1 cellular context compared by ENCODE assay signal in genomic region chr1:42177551-42177981, GRCh38.
A peak's percentile ranks its signal among the peaks of the same experiment; 100 is the strongest.
TF ChIP-seq lines count a peak whose summit lies in the region.

No MANE protein-coding gene starts in this region.

TF ChIP-seq in HEK293, 187 proteins besides CTCF, POLR2A, EP300 and RAD21 (continued from another document and continues in another):
- TF ChIP-seq ZNF26 (tag by site-specific recombination; IDR thresholded peaks at IDR 0.05) = no peak
- TF ChIP-seq, protein P1, sequence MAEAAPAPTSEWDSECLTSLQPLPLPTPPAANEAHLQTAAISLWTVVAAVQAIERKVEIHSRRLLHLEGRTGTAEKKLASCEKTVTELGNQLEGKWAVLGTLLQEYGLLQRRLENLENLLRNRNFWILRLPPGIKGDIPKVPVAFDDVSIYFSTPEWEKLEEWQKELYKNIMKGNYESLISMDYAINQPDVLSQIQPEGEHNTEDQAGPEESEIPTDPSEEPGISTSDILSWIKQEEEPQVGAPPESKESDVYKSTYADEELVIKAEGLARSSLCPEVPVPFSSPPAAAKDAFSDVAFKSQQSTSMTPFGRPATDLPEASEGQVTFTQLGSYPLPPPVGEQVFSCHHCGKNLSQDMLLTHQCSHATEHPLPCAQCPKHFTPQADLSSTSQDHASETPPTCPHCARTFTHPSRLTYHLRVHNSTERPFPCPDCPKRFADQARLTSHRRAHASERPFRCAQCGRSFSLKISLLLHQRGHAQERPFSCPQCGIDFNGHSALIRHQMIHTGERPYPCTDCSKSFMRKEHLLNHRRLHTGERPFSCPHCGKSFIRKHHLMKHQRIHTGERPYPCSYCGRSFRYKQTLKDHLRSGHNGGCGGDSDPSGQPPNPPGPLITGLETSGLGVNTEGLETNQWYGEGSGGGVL (tag by site-specific recombination; IDR thresholded peaks at IDR 0.05) = peak; percentile 91
- no peak for TF ChIP-seq GLI4 (tag by site-specific recombination; IDR thresholded peaks at IDR 0.05)
- no peak for TF ChIP-seq ZNF704 (tag by site-specific recombination; IDR thresholded peaks at IDR 0.05)
- no peak for TF ChIP-seq ZNF335 (tag by site-specific recombination; conservative IDR thresholded peaks at IDR 0.05)
- TF ChIP-seq ZNF211 (tag by site-specific recombination; IDR thresholded peaks at IDR 0.05; ENCODE audit: low read depth) = no peak
- peak; percentile 95 for TF ChIP-seq ZSCAN4 (tag by site-specific recombination; IDR thresholded peaks at IDR 0.05)
- no peak for TF ChIP-seq ZNF510 (tag by site-specific recombination; IDR thresholded peaks at IDR 0.05; ENCODE audit: insufficient replicate concordance)
- TF ChIP-seq ZNF426 (tag by site-specific recombination; IDR thresholded peaks at IDR 0.05) = no peak
- TF ChIP-seq ZFHX2 (tag by site-specific recombination; conservative IDR thresholded peaks at IDR 0.05) = no peak
- no peak for TF ChIP-seq KLF7 (tag by site-specific recombination; IDR thresholded peaks at IDR 0.05; ENCODE audit: borderline replicate concordance)
- TF ChIP-seq ZNF707 (tag by site-specific recombination; IDR thresholded peaks at IDR 0.05) = no peak
- no peak for TF ChIP-seq TCF7L2 (IDR thresholded peaks at IDR 0.05; ENCODE audit: borderline replicate concordance, low read depth, low read length)
- TF ChIP-seq, protein P2, sequence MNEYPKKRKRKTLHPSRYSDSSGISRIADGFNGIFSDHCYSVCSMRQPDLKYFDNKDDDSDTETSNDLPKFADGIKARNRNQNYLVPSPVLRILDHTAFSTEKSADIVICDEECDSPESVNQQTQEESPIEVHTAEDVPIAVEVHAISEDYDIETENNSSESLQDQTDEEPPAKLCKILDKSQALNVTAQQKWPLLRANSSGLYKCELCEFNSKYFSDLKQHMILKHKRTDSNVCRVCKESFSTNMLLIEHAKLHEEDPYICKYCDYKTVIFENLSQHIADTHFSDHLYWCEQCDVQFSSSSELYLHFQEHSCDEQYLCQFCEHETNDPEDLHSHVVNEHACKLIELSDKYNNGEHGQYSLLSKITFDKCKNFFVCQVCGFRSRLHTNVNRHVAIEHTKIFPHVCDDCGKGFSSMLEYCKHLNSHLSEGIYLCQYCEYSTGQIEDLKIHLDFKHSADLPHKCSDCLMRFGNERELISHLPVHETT (tag by site-specific recombination; IDR thresholded peaks at IDR 0.05) = peak; percentile 76; the same call in 1 of the 2 replicates
- TF ChIP-seq ZNF302 (tag by site-specific recombination; IDR thresholded peaks at IDR 0.05; ENCODE audit: low read depth) = no peak
- no peak for TF ChIP-seq ZNF513 (tag by site-specific recombination; IDR thresholded peaks at IDR 0.05)
- peak; percentile 38; the same call in 1 of the 2 replicates for TF ChIP-seq ZNF692 (tag by site-specific recombination; IDR thresholded peaks at IDR 0.05)
- TF ChIP-seq ZNF677 (tag by site-specific recombination; IDR thresholded peaks at IDR 0.05) = no peak
- peak; percentile 76; the same call in 1 of the 2 replicates for TF ChIP-seq BCL11A (tag by site-specific recombination; IDR thresholded peaks at IDR 0.05; ENCODE audit: low read depth)
- no peak for TF ChIP-seq KLF17 (tag by site-specific recombination; IDR thresholded peaks at IDR 0.05)
- TF ChIP-seq ZNF23 (tag by site-specific recombination; IDR thresholded peaks at IDR 0.05; ENCODE audit: borderline replicate concordance) = no peak
- peak; percentile 24; the same call in 1 of the 2 replicates for TF ChIP-seq ZNF623 (tag by site-specific recombination; IDR thresholded peaks at IDR 0.05)
- TF ChIP-seq SCRT2 (tag by site-specific recombination; IDR thresholded peaks at IDR 0.05) = peak; percentile 69
- 0 out of 2 replicates have a peak, but pooled peaks have one; percentile 48 for TF ChIP-seq ZNF19 (tag by site-specific recombination; IDR thresholded peaks at IDR 0.05; ENCODE audit: low read depth)
- TF ChIP-seq IKZF3 (tag by site-specific recombination; IDR thresholded peaks at IDR 0.05) = 0 out of 2 replicates have a peak, but pooled peaks have one; percentile 15
- no peak for TF ChIP-seq ZNF394 (tag by site-specific recombination; IDR thresholded peaks at IDR 0.05; ENCODE audit: borderline replicate concordance)
- TF ChIP-seq, protein P3, sequence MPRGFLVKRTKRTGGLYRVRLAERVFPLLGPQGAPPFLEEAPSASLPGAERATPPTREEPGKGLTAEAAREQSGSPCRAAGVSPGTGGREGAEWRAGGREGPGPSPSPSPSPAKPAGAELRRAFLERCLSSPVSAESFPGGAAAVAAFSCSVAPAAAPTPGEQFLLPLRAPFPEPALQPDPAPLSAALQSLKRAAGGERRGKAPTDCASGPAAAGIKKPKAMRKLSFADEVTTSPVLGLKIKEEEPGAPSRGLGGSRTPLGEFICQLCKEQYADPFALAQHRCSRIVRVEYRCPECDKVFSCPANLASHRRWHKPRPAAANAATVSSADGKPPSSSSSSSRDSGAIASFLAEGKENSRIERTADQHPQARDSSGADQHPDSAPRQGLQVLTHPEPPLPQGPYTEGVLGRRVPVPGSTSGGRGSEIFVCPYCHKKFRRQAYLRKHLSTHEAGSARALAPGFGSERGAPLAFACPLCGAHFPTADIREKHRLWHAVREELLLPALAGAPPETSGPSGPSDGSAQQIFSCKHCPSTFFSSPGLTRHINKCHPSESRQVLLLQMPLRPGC (tag by site-specific recombination; IDR thresholded peaks at IDR 0.05) = peak; percentile 88
- TF ChIP-seq ZNF155 (tag by site-specific recombination; IDR thresholded peaks at IDR 0.05) = no peak
- TF ChIP-seq ZNF549 (tag by site-specific recombination; IDR thresholded peaks at IDR 0.05) = no peak
- no peak for TF ChIP-seq ZBTB21 (tag by site-specific recombination; IDR thresholded peaks at IDR 0.05)
- no peak for TF ChIP-seq ZNF404 (tag by site-specific recombination; IDR thresholded peaks at IDR 0.05)
- no peak for TF ChIP-seq ZNF660 (tag by site-specific recombination; IDR thresholded peaks at IDR 0.05)
- no peak for TF ChIP-seq ZNF416 (tag by site-specific recombination; IDR thresholded peaks at IDR 0.05)
- TF ChIP-seq EGR2 (tag by site-specific recombination; IDR thresholded peaks at IDR 0.05; ENCODE audit: low read depth) = no peak
- no peak for TF ChIP-seq ZNF747 (tag by site-specific recombination; IDR thresholded peaks at IDR 0.05)
- TF ChIP-seq, protein P4, sequence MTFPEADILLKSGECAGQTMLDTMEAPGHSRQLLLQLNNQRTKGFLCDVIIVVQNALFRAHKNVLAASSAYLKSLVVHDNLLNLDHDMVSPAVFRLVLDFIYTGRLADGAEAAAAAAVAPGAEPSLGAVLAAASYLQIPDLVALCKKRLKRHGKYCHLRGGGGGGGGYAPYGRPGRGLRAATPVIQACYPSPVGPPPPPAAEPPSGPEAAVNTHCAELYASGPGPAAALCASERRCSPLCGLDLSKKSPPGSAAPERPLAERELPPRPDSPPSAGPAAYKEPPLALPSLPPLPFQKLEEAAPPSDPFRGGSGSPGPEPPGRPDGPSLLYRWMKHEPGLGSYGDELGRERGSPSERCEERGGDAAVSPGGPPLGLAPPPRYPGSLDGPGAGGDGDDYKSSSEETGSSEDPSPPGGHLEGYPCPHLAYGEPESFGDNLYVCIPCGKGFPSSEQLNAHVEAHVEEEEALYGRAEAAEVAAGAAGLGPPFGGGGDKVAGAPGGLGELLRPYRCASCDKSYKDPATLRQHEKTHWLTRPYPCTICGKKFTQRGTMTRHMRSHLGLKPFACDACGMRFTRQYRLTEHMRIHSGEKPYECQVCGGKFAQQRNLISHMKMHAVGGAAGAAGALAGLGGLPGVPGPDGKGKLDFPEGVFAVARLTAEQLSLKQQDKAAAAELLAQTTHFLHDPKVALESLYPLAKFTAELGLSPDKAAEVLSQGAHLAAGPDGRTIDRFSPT (tag by site-specific recombination; IDR thresholded peaks at IDR 0.05) = peak; percentile 84
- no peak for TF ChIP-seq ZBTB6 (tag by site-specific recombination; IDR thresholded peaks at IDR 0.05)
- no peak for TF ChIP-seq ZNF202 (tag by site-specific recombination; IDR thresholded peaks at IDR 0.05; ENCODE audit: borderline replicate concordance)
- peak; percentile 91 for TF ChIP-seq ZXDB (tag by site-specific recombination; IDR thresholded peaks at IDR 0.05)
- no peak for TF ChIP-seq ZNF214 (tag by site-specific recombination; IDR thresholded peaks at IDR 0.05; ENCODE audit: borderline replicate concordance)
- TF ChIP-seq SP3 (tag by site-specific recombination; IDR thresholded peaks at IDR 0.05) = no peak
- TF ChIP-seq GLIS1 (tag by site-specific recombination; IDR thresholded peaks at IDR 0.05) = peak; percentile 63
- 0 out of 2 replicates have a peak, but pooled peaks have one; percentile 65 for TF ChIP-seq ZNF488 (tag by site-specific recombination; IDR thresholded peaks at IDR 0.05)
